33 cellular contexts compared by ENCODE assay signal in genomic region chr13:33976965-33977364, GRCh38.
"Had no signal": no experiment of that assay in that cellular context is flagged by ENCODE, and none has a peak within 500 bp of the region (broad histone marks: within the 10 kb centered on the region; RNA-seq: fewer than 3 reads in every experiment).

No MANE protein-coding gene starts in this region.

- DNase-seq: activated CD4-positive, alpha-beta memory T cell treated with anti-CD3 and anti-CD28 coated beads, Interleukin-2, amount 10 ng/mL, durations not matched to agents 7 days and 5 days; activated CD4-positive, alpha-beta T cell treated with anti-CD3 and anti-CD28 coated beads for 1 hour; activated CD4-positive, alpha-beta T cell treated with anti-CD3 and anti-CD28 coated beads for 4 hours; activated CD4-positive, alpha-beta T cell treated with anti-CD3 and anti-CD28 coated beads, Interleukin-2, amount 10 ng/mL, durations not matched to agents 7 days and 5 days; activated CD4-positive, alpha-beta T cell treated with anti-CD3 and anti-CD28 coated beads, Interleukin-2, amount 50 U/mL, for 4 hours; activated CD8-positive, alpha-beta memory T cell treated with anti-CD3 and anti-CD28 coated beads, Interleukin-2, amount 50 U/mL, for 48 hours; activated gamma-delta T cell; activated naive CD4-positive, alpha-beta T cell; activated naive CD4-positive, alpha-beta T cell treated with anti-CD3 and anti-CD28 coated beads, Interleukin-2, amount 10 ng/mL, durations not matched to agents 7 days and 5 days; activated naive CD8-positive, alpha-beta T cell treated with anti-CD3 and anti-CD28 coated beads, Interleukin-2, amount 10 ng/mL, durations not matched to agents 7 days and 5 days; activated T-cell treated with anti-CD3 and anti-CD28 coated beads for 4 hours; activated T-cell treated with anti-CD3 and anti-CD28 coated beads, Interleukin-2, amount 50 U/mL, for 24 hours; activated T-cell treated with anti-CD3 and anti-CD28 coated beads, Interleukin-2, amount 50 U/mL, for 72 hours; dorsolateral prefrontal cortex; effector memory CD8-positive, alpha-beta T cell; esophagus squamous epithelium; foreskin melanocyte; heart right ventricle; T-helper 1 cell; T-helper 17 cell; T1000 had no signal

- H3K36me3 ChIP-seq: ascending aorta, breast epithelium, esophagus squamous epithelium, gastroesophageal sphincter, heart right ventricle had no signal

- H3K27me3 ChIP-seq: ascending aorta, breast epithelium, dorsolateral prefrontal cortex, esophagus squamous epithelium, gastroesophageal sphincter, heart right ventricle had no signal

- H3K4me1 Mint-ChIP-seq: activated CD4-positive, alpha-beta memory T cell treated with anti-CD3 and anti-CD28 coated beads, Interleukin-2, amount 10 ng/mL, durations not matched to agents 7 days and 5 days; activated CD4-positive, alpha-beta T cell treated with anti-CD3 and anti-CD28 coated beads, Interleukin-2, amount 10 ng/mL, durations not matched to agents 7 days and 5 days; activated naive CD4-positive, alpha-beta T cell treated with anti-CD3 and anti-CD28 coated beads, Interleukin-2, amount 10 ng/mL, durations not matched to agents 7 days and 5 days; activated naive CD8-positive, alpha-beta T cell treated with anti-CD3 and anti-CD28 coated beads, Interleukin-2, amount 10 ng/mL, durations not matched to agents 7 days and 5 days; brain; central memory CD8-positive, alpha-beta T cell; T-helper 17 cell; WTC11 had no signal

- H3K4me3 Mint-ChIP-seq: activated CD4-positive, alpha-beta memory T cell treated with anti-CD3 and anti-CD28 coated beads, Interleukin-2, amount 10 ng/mL, durations not matched to agents 7 days and 5 days; activated CD4-positive, alpha-beta T cell treated with anti-CD3 and anti-CD28 coated beads, Interleukin-2, amount 10 ng/mL, durations not matched to agents 7 days and 5 days; activated naive CD4-positive, alpha-beta T cell treated with anti-CD3 and anti-CD28 coated beads, Interleukin-2, amount 10 ng/mL, durations not matched to agents 7 days and 5 days; activated naive CD8-positive, alpha-beta T cell treated with anti-CD3 and anti-CD28 coated beads, Interleukin-2, amount 10 ng/mL, durations not matched to agents 7 days and 5 days; activated T-cell treated with anti-CD3 and anti-CD28 coated beads, Interleukin-2, amount 50 U/mL, for 24 hours; activated T-cell treated with anti-CD3 and anti-CD28 coated beads, Interleukin-2, amount 50 U/mL, for 72 hours; brain; central memory CD8-positive, alpha-beta T cell; dendritic cell treated with granulocyte-macrophage colony-stimulating factor and Interleukin-4, amounts not matched to agents 40 ng/mL and 50 ng/mL, for 4 days; effector memory CD8-positive, alpha-beta T cell; T-helper 17 cell; T-helper 2 cell treated with Interferon-gamma antibody and Interleukin-4, amounts not matched to agents 5 μg/mL and 100 μg/mL, for 36 hours; WTC11 had no signal

- H3K27ac ChIP-seq: ascending aorta, breast epithelium, coronary artery, dorsolateral prefrontal cortex, epithelial cell of prostate, esophagus squamous epithelium, gastroesophageal sphincter, heart right ventricle, VCaP had no signal

- H3K27ac Mint-ChIP-seq: activated CD4-positive, alpha-beta memory T cell treated with anti-CD3 and anti-CD28 coated beads, Interleukin-2, amount 10 ng/mL, durations not matched to agents 7 days and 5 days; activated CD4-positive, alpha-beta T cell treated with anti-CD3 and anti-CD28 coated beads, Interleukin-2, amount 10 ng/mL, durations not matched to agents 7 days and 5 days; activated naive CD4-positive, alpha-beta T cell treated with anti-CD3 and anti-CD28 coated beads, Interleukin-2, amount 10 ng/mL, durations not matched to agents 7 days and 5 days; activated naive CD4-positive, alpha-beta T cell treated with anti-CD3 and anti-CD28 coated beads, Interleukin-2, amount 50 U/mL, for 72 hours; activated naive CD8-positive, alpha-beta T cell treated with anti-CD3 and anti-CD28 coated beads, Interleukin-2, amount 10 ng/mL, durations not matched to agents 7 days and 5 days; activated T-cell treated with anti-CD3 and anti-CD28 coated beads, Interleukin-2, amount 50 U/mL, for 24 hours; activated T-cell treated with anti-CD3 and anti-CD28 coated beads, Interleukin-2, amount 50 U/mL, for 72 hours; brain; dendritic cell treated with granulocyte-macrophage colony-stimulating factor and Interleukin-4, amounts not matched to agents 40 ng/mL and 50 ng/mL, for 4 days; effector memory CD8-positive, alpha-beta T cell; T-helper 17 cell; T-helper 2 cell treated with Interferon-gamma antibody and Interleukin-4, amounts not matched to agents 5 μg/mL and 100 μg/mL, for 36 hours; WTC11 had no signal

- H3K4me3 ChIP-seq: ascending aorta, breast epithelium, coronary artery, dorsolateral prefrontal cortex, esophagus squamous epithelium, gastroesophageal sphincter, heart right ventricle had no signal

- H3K27me3 Mint-ChIP-seq: activated CD4-positive, alpha-beta memory T cell treated with anti-CD3 and anti-CD28 coated beads, Interleukin-2, amount 10 ng/mL, durations not matched to agents 7 days and 5 days; activated CD4-positive, alpha-beta T cell treated with anti-CD3 and anti-CD28 coated beads, Interleukin-2, amount 10 ng/mL, durations not matched to agents 7 days and 5 days; activated naive CD4-positive, alpha-beta T cell treated with anti-CD3 and anti-CD28 coated beads, Interleukin-2, amount 10 ng/mL, durations not matched to agents 7 days and 5 days; activated naive CD8-positive, alpha-beta T cell treated with anti-CD3 and anti-CD28 coated beads, Interleukin-2, amount 10 ng/mL, durations not matched to agents 7 days and 5 days; activated T-cell treated with anti-CD3 and anti-CD28 coated beads, Interleukin-2, amount 50 U/mL, for 24 hours; brain; dendritic cell treated with granulocyte-macrophage colony-stimulating factor and Interleukin-4, amounts not matched to agents 40 ng/mL and 50 ng/mL, for 4 days; T-helper 17 cell had no signal

- H3K4me1 ChIP-seq: ascending aorta, breast epithelium, esophagus squamous epithelium, gastroesophageal sphincter, heart right ventricle had no signal

- H3K36me3 Mint-ChIP-seq: activated naive CD4-positive, alpha-beta T cell treated with anti-CD3 and anti-CD28 coated beads, Interleukin-2, amount 10 ng/mL, durations not matched to agents 7 days and 5 days; activated naive CD4-positive, alpha-beta T cell treated with anti-CD3 and anti-CD28 coated beads, Interleukin-2, amount 50 U/mL, for 72 hours; activated naive CD8-positive, alpha-beta T cell treated with anti-CD3 and anti-CD28 coated beads, Interleukin-2, amount 10 ng/mL, durations not matched to agents 7 days and 5 days; brain; WTC11 had no signal

- H3K9me3 ChIP-seq: ascending aorta, breast epithelium, esophagus squamous epithelium, gastroesophageal sphincter, heart right ventricle had no signal

- H3K9me3 Mint-ChIP-seq: activated CD4-positive, alpha-beta memory T cell treated with anti-CD3 and anti-CD28 coated beads, Interleukin-2, amount 10 ng/mL, durations not matched to agents 7 days and 5 days; activated CD4-positive, alpha-beta T cell treated with anti-CD3 and anti-CD28 coated beads, Interleukin-2, amount 10 ng/mL, durations not matched to agents 7 days and 5 days; activated naive CD4-positive, alpha-beta T cell treated with anti-CD3 and anti-CD28 coated beads, Interleukin-2, amount 10 ng/mL, durations not matched to agents 7 days and 5 days; activated naive CD8-positive, alpha-beta T cell treated with anti-CD3 and anti-CD28 coated beads, Interleukin-2, amount 10 ng/mL, durations not matched to agents 7 days and 5 days; activated T-cell treated with anti-CD3 and anti-CD28 coated beads, Interleukin-2, amount 50 U/mL, for 24 hours; brain; central memory CD8-positive, alpha-beta T cell; dendritic cell treated with granulocyte-macrophage colony-stimulating factor and Interleukin-4, amounts not matched to agents 40 ng/mL and 50 ng/mL, for 4 days had no signal

- ATAC-seq: activated naive CD4-positive, alpha-beta T cell treated with anti-CD3 and anti-CD28 coated beads, Interleukin-2, amount 50 U/mL, for 72 hours; activated T-cell treated with anti-CD3 and anti-CD28 coated beads, Interleukin-2, amount 50 U/mL, for 72 hours; effector memory CD8-positive, alpha-beta T cell; gastroesophageal sphincter; heart right ventricle; T-helper 17 cell; WTC11 had no signal
